In genomic region chr19:1471514-1472107, GRCh38 we compare ENCODE assay signal across 1 cellular context.
TF ChIP-seq lines count a peak whose summit lies in the region.

No MANE protein-coding gene starts in this region.

TF ChIP-seq in GM23338, 12 proteins besides CTCF, POLR2A, EP300 and RAD21 (continued from another document):
- TF ChIP-seq ZNF114 (CRISPR knock-in tag; IDR thresholded peaks at IDR 0.05) (no peak), CREB1 (CRISPR knock-in tag; IDR thresholded peaks at IDR 0.05; ENCODE audit: low read depth) (no peak), ZNF331 (CRISPR knock-in tag; IDR thresholded peaks at IDR 0.05; ENCODE audit: low read depth) (no peak), JUNB (IDR thresholded peaks at IDR 0.05; ENCODE audit: unreplicated experiment) (no peak), EZH2 (IDR thresholded peaks at IDR 0.05; ENCODE audit: low read depth, unreplicated experiment) (no peak), ETS1 (IDR thresholded peaks at IDR 0.05) (no peak), STAT1 (IDR thresholded peaks at IDR 0.05; ENCODE audit: unreplicated experiment) (no peak)
